ENCODE assay signal across 8 cellular contexts in genomic region chr1:26538480-26539412, GRCh38.
DNase-seq lines count a peak whose midpoint lies in the region; ATAC-seq lines count a peak whose summit lies in the region.

No MANE protein-coding gene starts in this region.

- no peaks in the 10 kb centered on the region for H3K27me3 Mint-ChIP-seq in activated T-cell treated with anti-CD3 and anti-CD28 coated beads, Interleukin-2, amount 50 U/mL, for 24 hours

- peaks cover 76% of the 10 kb centered on the region for H3K4me1 Mint-ChIP-seq in activated T-cell treated with anti-CD3 and anti-CD28 coated beads, Interleukin-2, amount 50 U/mL, for 24 hours (ENCODE audit: low read depth)

- peak overlapping the region; percentile 42 for H3K27ac Mint-ChIP-seq in activated T-cell treated with anti-CD3 and anti-CD28 coated beads, Interleukin-2, amount 50 U/mL, for 24 hours

- H3K9me3 Mint-ChIP-seq in activated T-cell treated with anti-CD3 and anti-CD28 coated beads, Interleukin-2, amount 50 U/mL, for 24 hours, result no peaks in the 10 kb centered on the region

- H3K4me3 Mint-ChIP-seq in activated T-cell treated with anti-CD3 and anti-CD28 coated beads, Interleukin-2, amount 50 U/mL, for 24 hours, result no peak overlapping the region

- DNase-seq in NK-92 treated with Interleukin-12 subunit alpha and Interleukin-12 subunit beta, amount 100 ng/mL, for 24 hours (lab: John Stamatoyannopoulos, UW), result peak; percentile 50
- no peak for DNase-seq in NK-92 (lab: John Stamatoyannopoulos, UW; ENCODE audit: unreplicated experiment)
- DNase-seq in NCI-H2227 (lab: John Stamatoyannopoulos, UW; ENCODE audit: unreplicated experiment), result peak; percentile 33
- DNase-seq in activated T-cell treated with anti-CD3 and anti-CD28 coated beads, Interleukin-2, amount 50 U/mL, for 24 hours, result peak; percentile 62
- DNase-seq in globus pallidus (ENCODE audit: low spot score), result peak; percentile 59
- DNase-seq in stimulated activated CD4-positive, alpha-beta T cell treated with anti-CD3 and anti-CD28 coated beads, Interleukin-2, amount 100 ng/mL, for 48 hours, result peak; percentile 53 to 60
- DNase-seq in foreskin melanocyte, result no peak

- no peak for ATAC-seq in HG02885 (IDR thresholded peaks at IDR 0.05; ENCODE audit: poor library complexity, unreplicated experiment)

- peaks cover 20% of the 10 kb centered on the region for H3K36me3 Mint-ChIP-seq in activated T-cell treated with anti-CD3 and anti-CD28 coated beads, Interleukin-2, amount 50 U/mL, for 24 hours (ENCODE audit: low read depth)

Comparison
In these comparisons a context has a peak if more than half of its experiments do, and no peak if none do; other contexts are left out.
1. DNase-seq: peak in NK-92 treated with Interleukin-12 subunit alpha and Interleukin-12 subunit beta, amount 100 ng/mL, for 24 hours (single experiment), NCI-H2227 (single experiment), activated T-cell treated with anti-CD3 and anti-CD28 coated beads, Interleukin-2, amount 50 U/mL, for 24 hours (single experiment), globus pallidus (single experiment) and stimulated activated CD4-positive, alpha-beta T cell treated with anti-CD3 and anti-CD28 coated beads, Interleukin-2, amount 100 ng/mL, for 48 hours (2 of 2); none in NK-92 (single experiment) and foreskin melanocyte (single experiment).